27 cellular contexts compared by ENCODE assay signal in genomic region chr12:19052689-19053088, GRCh38.
"Had no signal": no experiment of that assay in that cellular context is flagged by ENCODE, and none has a peak within 500 bp of the region (broad histone marks: within the 10 kb centered on the region; RNA-seq: fewer than 3 reads in every experiment).

No MANE protein-coding gene starts in this region.

- DNase-seq: activated CD4-positive, alpha-beta memory T cell treated with anti-CD3 and anti-CD28 coated beads, Interleukin-2, amount 10 ng/mL, durations not matched to agents 7 days and 5 days; activated CD4-positive, alpha-beta T cell treated with anti-CD3 and anti-CD28 coated beads for 36 hours; activated CD4-positive, alpha-beta T cell treated with anti-CD3 and anti-CD28 coated beads, Interleukin-2, amount 50 U/mL, for 1 hour; activated CD8-positive, alpha-beta memory T cell treated with anti-CD3 and anti-CD28 coated beads, Interleukin-2, amount 50 U/mL, for 4 hours; activated gamma-delta T cell treated with Interleukin-2 at 50 U/mL for 16 hours; activated naive CD4-positive, alpha-beta T cell treated with anti-CD3 and anti-CD28 coated beads, Interleukin-2, amount 10 ng/mL, durations not matched to agents 7 days and 5 days; activated naive CD8-positive, alpha-beta T cell treated with anti-CD3 and anti-CD28 coated beads for 36 hours; activated T-cell treated with anti-CD3 and anti-CD28 coated beads, Interleukin-2, amount 50 U/mL, for 72 hours; brain microvascular endothelial cell; MG63; MV-4-11; NCI-H1092 treated with DMSO at 0.1 percent for 48 hours; NCI-H1417 treated with DMSO at 0.1 percent for 48 hours; NCI-H1930; NCI-H2171 treated with DMSO at 0.1 percent for 48 hours; NCI-H510A treated with DMSO at 0.1 percent for 48 hours; NCI-H69; Peyer's patch; Right ventricle myocardium superior; SJCRH30; SK-N-SH; T-helper 1 cell had no signal

- H3K36me3 Mint-ChIP-seq: activated naive CD4-positive, alpha-beta T cell treated with anti-CD3 and anti-CD28 coated beads, Interleukin-2, amount 10 ng/mL, durations not matched to agents 7 days and 5 days; activated naive CD8-positive, alpha-beta T cell treated with anti-CD3 and anti-CD28 coated beads for 36 hours had no signal

- H3K27ac ChIP-seq: brain microvascular endothelial cell, cardiac muscle cell, KMS-11, Peyer's patch, RWPE1, SJCRH30, VCaP had no signal

- H3K4me1 Mint-ChIP-seq: activated CD4-positive, alpha-beta T cell treated with anti-CD3 and anti-CD28 coated beads for 36 hours; activated naive CD4-positive, alpha-beta T cell treated with anti-CD3 and anti-CD28 coated beads, Interleukin-2, amount 10 ng/mL, durations not matched to agents 7 days and 5 days had no signal

- H3K27me3 Mint-ChIP-seq: activated naive CD4-positive, alpha-beta T cell treated with anti-CD3 and anti-CD28 coated beads, Interleukin-2, amount 10 ng/mL, durations not matched to agents 7 days and 5 days had no signal

- H3K27ac Mint-ChIP-seq: activated CD4-positive, alpha-beta memory T cell treated with anti-CD3 and anti-CD28 coated beads, Interleukin-2, amount 10 ng/mL, durations not matched to agents 7 days and 5 days; activated CD4-positive, alpha-beta T cell treated with anti-CD3 and anti-CD28 coated beads for 36 hours; activated naive CD4-positive, alpha-beta T cell treated with anti-CD3 and anti-CD28 coated beads, Interleukin-2, amount 10 ng/mL, durations not matched to agents 7 days and 5 days; activated naive CD8-positive, alpha-beta T cell treated with anti-CD3 and anti-CD28 coated beads for 36 hours; activated T-cell treated with anti-CD3 and anti-CD28 coated beads, Interleukin-2, amount 50 U/mL, for 72 hours; activated T-helper 2 cell treated with anti-CD3 and anti-CD28 coated beads, Interferon-gamma antibody, Interleukin-2, Interleukin-4, amounts not matched to agents 10 μg/mL and 5 μg/mL and 100 μg/mL, durations not matched to agents 14 hours and 24 hours and 36 hours had no signal

- H3K4me2 ChIP-seq: KMS-11, SK-N-SH had no signal

- H3K4me3 Mint-ChIP-seq: activated CD4-positive, alpha-beta memory T cell treated with anti-CD3 and anti-CD28 coated beads, Interleukin-2, amount 10 ng/mL, durations not matched to agents 7 days and 5 days; activated CD4-positive, alpha-beta T cell treated with anti-CD3 and anti-CD28 coated beads for 36 hours; activated naive CD4-positive, alpha-beta T cell treated with anti-CD3 and anti-CD28 coated beads, Interleukin-2, amount 10 ng/mL, durations not matched to agents 7 days and 5 days; activated naive CD8-positive, alpha-beta T cell treated with anti-CD3 and anti-CD28 coated beads for 36 hours; activated T-cell treated with anti-CD3 and anti-CD28 coated beads, Interleukin-2, amount 50 U/mL, for 72 hours had no signal

- H3K36me3 ChIP-seq: brain microvascular endothelial cell, cardiac muscle cell, MG63, Peyer's patch, SJCRH30 had no signal

- H3K9ac ChIP-seq: KMS-11, SK-N-SH had no signal

- H3K4me1 ChIP-seq: Peyer's patch, SJCRH30 had no signal

- H3K4me3 ChIP-seq: cardiac muscle cell, MG63, Peyer's patch, SJCRH30 had no signal

- H3K27me3 ChIP-seq: brain microvascular endothelial cell, cardiac muscle cell, MG63, Peyer's patch, SJCRH30 had no signal

- ATAC-seq: activated CD4-positive, alpha-beta T cell treated with anti-CD3 and anti-CD28 coated beads for 36 hours; activated T-cell treated with anti-CD3 and anti-CD28 coated beads, Interleukin-2, amount 50 U/mL, for 72 hours had no signal

- H3K9me3 Mint-ChIP-seq: activated CD4-positive, alpha-beta memory T cell treated with anti-CD3 and anti-CD28 coated beads, Interleukin-2, amount 10 ng/mL, durations not matched to agents 7 days and 5 days; activated naive CD4-positive, alpha-beta T cell treated with anti-CD3 and anti-CD28 coated beads, Interleukin-2, amount 10 ng/mL, durations not matched to agents 7 days and 5 days; activated naive CD8-positive, alpha-beta T cell treated with anti-CD3 and anti-CD28 coated beads for 36 hours; activated T-cell treated with anti-CD3 and anti-CD28 coated beads, Interleukin-2, amount 50 U/mL, for 72 hours; activated T-helper 2 cell treated with anti-CD3 and anti-CD28 coated beads, Interferon-gamma antibody, Interleukin-2, Interleukin-4, amounts not matched to agents 10 μg/mL and 5 μg/mL and 100 μg/mL, durations not matched to agents 14 hours and 24 hours and 36 hours had no signal

- H3K9me3 ChIP-seq: MG63, Peyer's patch, SJCRH30, SK-N-SH had no signal
